In the genomic region with DNA sequence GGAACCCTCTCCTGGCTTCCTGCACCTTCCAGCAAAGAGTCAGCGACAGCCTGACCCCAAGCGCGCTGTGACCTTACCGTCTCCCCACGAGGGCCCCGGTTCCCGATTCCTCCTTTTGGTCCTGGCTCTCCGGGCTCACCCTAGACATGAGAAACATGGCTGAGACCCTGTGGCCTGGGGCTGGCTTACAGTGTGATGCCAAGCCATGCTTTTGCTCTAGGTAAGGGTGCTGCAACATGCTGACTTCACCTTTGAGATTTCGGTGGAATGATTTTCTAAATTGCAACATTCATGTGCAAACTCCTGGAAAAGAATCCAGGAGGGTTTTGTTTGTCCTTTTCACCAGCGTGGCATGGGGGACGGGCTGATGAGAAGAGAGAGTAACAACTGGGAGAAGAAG, we compare ENCODE assay signal across 23 cellular contexts.
"Had no signal": no experiment of that assay in that cellular context is flagged by ENCODE, and none has a peak within 500 bp of the region (broad histone marks: within the 10 kb centered on the region; RNA-seq: fewer than 3 reads in every experiment).

No MANE protein-coding gene starts in this region.

- ATAC-seq: activated CD4-positive, alpha-beta T cell treated with anti-CD3 and anti-CD28 coated beads for 36 hours; activated T-helper 17 cell treated with anti-CD3 and anti-CD28 coated beads, Interleukin-2, amount 50 U/mL, for 72 hours; heart left ventricle; left ventricle myocardium superior; mucosa of descending colon; WTC11 had no signal

- H3K4me3 ChIP-seq: cardiac muscle cell, heart left ventricle, mucosa of descending colon, tibial nerve had no signal

- H3K9me3 Mint-ChIP-seq: activated naive CD8-positive, alpha-beta T cell treated with anti-CD3 and anti-CD28 coated beads for 36 hours; activated T-helper 17 cell treated with anti-CD3 and anti-CD28 coated beads, Interleukin-2, amount 50 U/mL, for 72 hours; naive B cell; T-helper 2 cell treated with Interferon-gamma antibody and Interleukin-4, amounts not matched to agents 5 μg/mL and 100 μg/mL, for 36 hours; WTC11 had no signal

- H3K4me3 Mint-ChIP-seq: activated CD4-positive, alpha-beta T cell treated with anti-CD3 and anti-CD28 coated beads for 36 hours; activated naive CD8-positive, alpha-beta T cell treated with anti-CD3 and anti-CD28 coated beads for 36 hours; activated T-helper 17 cell treated with anti-CD3 and anti-CD28 coated beads, Interleukin-2, amount 50 U/mL, for 72 hours; naive B cell; T-helper 2 cell treated with Interferon-gamma antibody and Interleukin-4, amounts not matched to agents 5 μg/mL and 100 μg/mL, for 36 hours; WTC11 had no signal

- H3K27me3 ChIP-seq: cardiac muscle cell, tibial nerve had no signal

- FAIRE-seq: frontal cortex, TTC549 had no signal

- H3K36me3 ChIP-seq: cardiac muscle cell had no signal

- H3K27ac ChIP-seq: cardiac muscle cell had no signal

- H3K4me1 Mint-ChIP-seq: activated CD4-positive, alpha-beta T cell treated with anti-CD3 and anti-CD28 coated beads for 36 hours; activated naive CD8-positive, alpha-beta T cell treated with anti-CD3 and anti-CD28 coated beads for 36 hours; activated T-helper 17 cell treated with anti-CD3 and anti-CD28 coated beads, Interleukin-2, amount 50 U/mL, for 72 hours; naive B cell had no signal

- H3K27ac Mint-ChIP-seq: activated CD4-positive, alpha-beta T cell treated with anti-CD3 and anti-CD28 coated beads for 36 hours; activated naive CD8-positive, alpha-beta T cell treated with anti-CD3 and anti-CD28 coated beads for 36 hours; activated T-helper 17 cell treated with anti-CD3 and anti-CD28 coated beads, Interleukin-2, amount 50 U/mL, for 72 hours; naive B cell; T-helper 2 cell treated with Interferon-gamma antibody and Interleukin-4, amounts not matched to agents 5 μg/mL and 100 μg/mL, for 36 hours; WTC11 had no signal

- H3K36me3 Mint-ChIP-seq: activated naive CD8-positive, alpha-beta T cell treated with anti-CD3 and anti-CD28 coated beads for 36 hours; naive B cell; WTC11 had no signal

- H3K27me3 Mint-ChIP-seq: activated CD4-positive, alpha-beta T cell treated with anti-CD3 and anti-CD28 coated beads for 36 hours; activated naive CD8-positive, alpha-beta T cell treated with anti-CD3 and anti-CD28 coated beads for 36 hours; activated T-helper 17 cell treated with anti-CD3 and anti-CD28 coated beads, Interleukin-2, amount 50 U/mL, for 72 hours had no signal

- H3K9me3 ChIP-seq: heart left ventricle, mucosa of descending colon, tibial nerve had no signal

- DNase-seq: activated CD4-positive, alpha-beta T cell treated with anti-CD3 and anti-CD28 coated beads for 36 hours; activated CD4-positive, alpha-beta T cell treated with anti-CD3 and anti-CD28 coated beads, Interleukin-2, amount 50 U/mL, for 48 hours; activated naive CD4-positive, alpha-beta T cell; activated naive CD8-positive, alpha-beta T cell treated with anti-CD3 and anti-CD28 coated beads for 36 hours; amygdala; dermis blood vessel endothelial cell; effector memory CD4-positive, alpha-beta T cell; heart left ventricle; kidney glomerular epithelial cell; left ventricle myocardium superior; mucosa of descending colon; naive B cell; stimulated activated CD4-positive, alpha-beta T cell treated with anti-CD3 and anti-CD28 coated beads, Interleukin-12 subunit alpha, Interleukin-12 subunit beta, amount 100 ng/mL, for 4 hours; stimulated activated CD4-positive, alpha-beta T cell treated with anti-CD3 and anti-CD28 coated beads, Interleukin-1b, Interleukin-23, amount 100 ng/mL, for 48 hours; stimulated activated CD8-positive, alpha-beta memory T cell treated with anti-CD3 and anti-CD28 coated beads, Interleukin-4, amount 100 ng/mL, for 48 hours; stimulated activated naive CD4-positive, alpha-beta T cell treated with Interleukin-2 at 50 U/mL for 16 hours had no signal
